In the genomic region with DNA sequence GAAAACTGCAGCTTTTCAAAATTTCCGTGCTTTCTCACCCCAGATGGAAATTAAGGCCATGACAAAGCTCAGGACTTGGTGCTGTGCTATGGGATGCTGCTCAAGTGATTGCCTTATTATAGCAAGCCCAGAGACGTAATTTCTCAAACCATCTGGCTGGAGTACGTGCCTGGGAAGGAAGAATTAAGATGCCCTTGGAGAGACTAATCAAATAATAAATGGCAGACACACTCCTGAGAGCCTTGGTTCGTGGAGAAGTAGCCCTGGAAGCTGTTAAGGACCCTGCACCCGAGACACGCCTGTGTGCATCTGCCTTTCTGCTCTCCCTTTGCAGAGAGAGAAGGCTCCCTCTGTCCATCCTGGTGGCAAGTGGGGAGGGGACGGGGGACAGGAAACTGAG, we compare ENCODE assay signal across 23 cellular contexts. TPM values are rescaled to one million over a fixed set of nuclear protein-coding genes. Genes with fewer than 3 reads are reported as not detected.
"Had no signal": no experiment of that assay in that cellular context is flagged by ENCODE, and none has a peak within 500 bp of the region (broad histone marks: within the 10 kb centered on the region; RNA-seq: fewer than 3 reads in every experiment).

No MANE protein-coding gene starts in this region.

- H3K4me1 Mint-ChIP-seq: IgD-negative memory B cell had no signal

- H3K27ac Mint-ChIP-seq: IgD-negative memory B cell had no signal

- H3K9me3 Mint-ChIP-seq: IgD-negative memory B cell had no signal

- H3K36me3 Mint-ChIP-seq: IgD-negative memory B cell had no signal

- H3K27ac ChIP-seq: HL-60, KMS-11, RWPE1 had no signal

- H3K4me3 ChIP-seq: K562 had no signal

- ATAC-seq: K562, Panc1, PC-3, SK-N-SH treated with all-trans-retinoic acid at 6 μM for 48 hours had no signal

- DNase-seq: Kasumi-1, MM.1S, NCI-H1092 treated with DMSO at 0.1 percent for 48 hours, NCI-H1436, NCI-H187, NCI-H2029, NCI-H2081 treated with DMSO at 0.1 percent for 48 hours, NCI-H2171, NCI-H226, NCI-H446, NCI-H510A, PC-3, SHP77 had no signal

- H3K4me3 Mint-ChIP-seq: IgD-negative memory B cell had no signal

RNA-seq across cellular contexts. Expression of gene PRLHR, which starts 38.4 kb away (rescaled TPM):
- total RNA-seq: K562, M059J, OCI-LY7, PC-3, SK-MEL-5 had no signal
